8 cellular contexts compared by ENCODE assay signal in the genomic region with DNA sequence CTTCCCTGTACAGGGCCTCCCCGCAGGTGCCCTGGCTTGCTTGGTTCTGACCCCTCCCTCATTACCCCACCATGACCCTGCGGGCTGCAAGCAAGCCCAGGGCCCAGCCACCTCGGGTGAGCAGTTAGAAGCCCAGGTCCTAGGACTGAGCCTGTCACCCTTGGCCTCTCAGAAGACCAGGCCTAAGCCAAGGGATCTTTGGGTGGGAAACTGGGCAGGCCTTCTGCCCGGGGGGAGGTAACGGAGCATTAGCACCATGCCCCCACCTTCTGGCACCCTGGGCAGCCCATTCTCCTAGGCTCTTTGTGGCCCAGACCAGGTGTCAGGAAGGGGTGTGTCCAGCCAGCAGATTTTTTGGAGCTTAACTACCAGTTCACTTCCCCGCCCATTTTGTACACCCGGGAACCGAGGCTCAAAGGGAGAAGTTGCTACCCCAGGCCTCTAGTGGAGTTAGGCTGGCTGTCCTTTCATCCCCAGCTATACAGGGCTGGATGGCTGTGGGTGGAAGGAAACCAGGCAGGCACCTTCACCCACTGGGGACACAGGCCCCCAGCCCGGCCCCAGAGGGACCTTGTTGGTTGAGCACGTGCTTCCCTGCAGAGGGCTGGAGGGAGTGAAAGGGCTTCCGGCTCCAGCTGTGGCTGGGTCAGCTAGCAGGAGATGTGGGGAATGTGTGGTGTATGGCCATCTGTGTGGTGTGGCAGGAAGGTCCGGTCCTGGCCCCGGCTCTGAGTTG. TPM values are rescaled to one million over a fixed set of nuclear protein-coding genes. Genes with fewer than 3 reads are reported as not detected.
DNase-seq lines count a peak whose midpoint lies in the region; ATAC-seq lines count a peak whose summit lies in the region.

No MANE protein-coding gene starts in this region.

- peak; percentile 60 for DNase-seq in activated naive CD4-positive, alpha-beta T cell treated with anti-CD3 and anti-CD28 coated beads for 36 hours
- DNase-seq in activated naive CD4-positive, alpha-beta T cell treated with anti-CD3 and anti-CD28 coated beads, Interleukin-2, amount 50 U/mL, for 16 hours = no peak
- peak; percentile 98 for DNase-seq in RPMI8226
- DNase-seq in middle frontal gyrus (ENCODE audit: extremely low spot score, low spot score) = no peak

- CTCF ChIA-PET in activated naive CD4-positive, alpha-beta T cell treated with anti-CD3 and anti-CD28 coated beads for 36 hours (lab: Charles Lee) = interaction anchor here (0.6 to 29.5 kb wide), 5 partner anchors 5 to 312 kb away, joined by 3 to 1193 read pairs (median 9); a partner anchor contains a TSS

- intact Hi-C loops in activated naive CD4-positive, alpha-beta T cell treated with anti-CD3 and anti-CD28 coated beads for 36 hours (cut with micrococcal nuclease) = loop anchor here (10.0 kb wide), 1 partner anchor 842 kb away; a partner anchor contains a TSS
- intact Hi-C loops in dendritic cell treated with granulocyte-macrophage colony-stimulating factor and Interleukin-4, amounts not matched to agents 40 ng/mL and 50 ng/mL, for 4 days (cut with micrococcal nuclease) = no loop called here

- peaks cover 43% of the 10 kb centered on the region for H3K4me1 Mint-ChIP-seq in activated naive CD4-positive, alpha-beta T cell treated with anti-CD3 and anti-CD28 coated beads for 36 hours (ENCODE audit: low read depth)
- H3K4me1 Mint-ChIP-seq in dendritic cell treated with granulocyte-macrophage colony-stimulating factor and Interleukin-4, amounts not matched to agents 40 ng/mL and 50 ng/mL, for 4 days (ENCODE audit: low read depth) = peaks cover 83% of the 10 kb centered on the region

- ATAC-seq in HG03469 (IDR thresholded peaks at IDR 0.05; ENCODE audit: unreplicated experiment) (no peak), HG02870 (IDR thresholded peaks at IDR 0.05; ENCODE audit: unreplicated experiment) (no peak)

- H3K4me3 ChIP-seq in mononuclear cell (ENCODE audit: low read length) = peak overlapping the region; percentile 98

- no peaks in the 10 kb centered on the region for H3K27me3 ChIP-seq in mononuclear cell (ENCODE audit: insufficient read depth, low read length)

- no peaks in the 10 kb centered on the region for H3K9me3 Mint-ChIP-seq in activated naive CD4-positive, alpha-beta T cell treated with anti-CD3 and anti-CD28 coated beads for 36 hours
- H3K9me3 Mint-ChIP-seq in dendritic cell treated with granulocyte-macrophage colony-stimulating factor and Interleukin-4, amounts not matched to agents 40 ng/mL and 50 ng/mL, for 4 days = no peaks in the 10 kb centered on the region

- H3K9me3 ChIP-seq in mononuclear cell (ENCODE audit: low read depth, low read length) = no peaks in the 10 kb centered on the region

- H3K4me1 ChIP-seq in mononuclear cell (ENCODE audit: insufficient read depth, low read length) = peaks cover 87% of the 10 kb centered on the region

- H3K27ac Mint-ChIP-seq in activated naive CD4-positive, alpha-beta T cell treated with anti-CD3 and anti-CD28 coated beads for 36 hours = peak overlapping the region; percentile 99
- H3K27ac Mint-ChIP-seq in dendritic cell treated with granulocyte-macrophage colony-stimulating factor and Interleukin-4, amounts not matched to agents 40 ng/mL and 50 ng/mL, for 4 days = peak overlapping the region; percentile 93

- H3K27me3 Mint-ChIP-seq in activated naive CD4-positive, alpha-beta T cell treated with anti-CD3 and anti-CD28 coated beads for 36 hours (ENCODE audit: low read depth) = no peaks in the 10 kb centered on the region
- no peaks in the 10 kb centered on the region for H3K27me3 Mint-ChIP-seq in dendritic cell treated with granulocyte-macrophage colony-stimulating factor and Interleukin-4, amounts not matched to agents 40 ng/mL and 50 ng/mL, for 4 days

- peaks cover 52% of the 10 kb centered on the region for H3K36me3 Mint-ChIP-seq in activated naive CD4-positive, alpha-beta T cell treated with anti-CD3 and anti-CD28 coated beads for 36 hours (ENCODE audit: low read depth)
- peaks cover 39% of the 10 kb centered on the region for H3K36me3 Mint-ChIP-seq in dendritic cell treated with granulocyte-macrophage colony-stimulating factor and Interleukin-4, amounts not matched to agents 40 ng/mL and 50 ng/mL, for 4 days (ENCODE audit: low read depth)

- H3K4me3 Mint-ChIP-seq in activated naive CD4-positive, alpha-beta T cell treated with anti-CD3 and anti-CD28 coated beads for 36 hours = peak overlapping the region; percentile 93
- peak overlapping the region; percentile 97 for H3K4me3 Mint-ChIP-seq in dendritic cell treated with granulocyte-macrophage colony-stimulating factor and Interleukin-4, amounts not matched to agents 40 ng/mL and 50 ng/mL, for 4 days

RNA-seq across cellular contexts. Expression of a gene that starts 1.4 kb away (rescaled TPM):
- 100 to 1,000 TPM; 272 to 282 TPM for total RNA-seq in activated naive CD4-positive, alpha-beta T cell treated with anti-CD3 and anti-CD28 coated beads for 36 hours
- total RNA-seq in mononuclear cell = 84.8 TPM

RNA-seq across cellular contexts. Expression of a gene that starts 29.4 kb away (rescaled TPM):
- not detected for total RNA-seq in activated naive CD4-positive, alpha-beta T cell treated with anti-CD3 and anti-CD28 coated beads for 36 hours
- total RNA-seq in mononuclear cell = 0.21 TPM

RNA-seq across cellular contexts. Expression of a gene that starts 34.6 kb away (rescaled TPM):
- total RNA-seq in activated naive CD4-positive, alpha-beta T cell treated with anti-CD3 and anti-CD28 coated beads for 36 hours = not detected
- not detected for total RNA-seq in mononuclear cell

RNA-seq across cellular contexts. Expression of a gene that starts 43.2 kb away (rescaled TPM):
- total RNA-seq in activated naive CD4-positive, alpha-beta T cell treated with anti-CD3 and anti-CD28 coated beads for 36 hours = not detected
- total RNA-seq in mononuclear cell = not detected

RNA-seq across cellular contexts. Expression of a gene that starts 57.9 kb away (rescaled TPM):
- under 1 TPM; 0.12 to 0.37 TPM for total RNA-seq in activated naive CD4-positive, alpha-beta T cell treated with anti-CD3 and anti-CD28 coated beads for 36 hours
- total RNA-seq in mononuclear cell = not detected

Comparison
In these comparisons a context has a peak if more than half of its experiments do, and no peak if none do; other contexts are left out.
1. DNase-seq: peak in activated naive CD4-positive, alpha-beta T cell treated with anti-CD3 and anti-CD28 coated beads for 36 hours (single experiment) and RPMI8226 (single experiment); none in activated naive CD4-positive, alpha-beta T cell treated with anti-CD3 and anti-CD28 coated beads, Interleukin-2, amount 50 U/mL, for 16 hours (single experiment) and middle frontal gyrus (single experiment).